In genomic region chr9:35723908-35724307, GRCh38 we compare ENCODE assay signal across 1 cellular context.
TF ChIP-seq lines count a peak whose summit lies in the region.

No MANE protein-coding gene starts in this region.

TF ChIP-seq in GM12878, 131 proteins besides CTCF, POLR2A, EP300 and RAD21:
- TF ChIP-seq NFYA (IDR thresholded peaks at IDR 0.05; ENCODE audit: borderline replicate concordance, low read depth, low read length) (no peak), ETV6 (conservative IDR thresholded peaks at IDR 0.05 in 1 of 2, IDR thresholded peaks at IDR 0.05 in 1 of 2; ENCODE audit: borderline replicate concordance in 1 of 2, low read depth in 1 of 2) (no peak), MYC (IDR thresholded peaks at IDR 0.05; ENCODE audit: insufficient read depth, insufficient read length, insufficient replicate concordance, low read length, severe bottlenecking) (no peak), STAT3 (IDR thresholded peaks at IDR 0.05; ENCODE audit: low read depth, low read length) (no peak), CBFB (IDR thresholded peaks at IDR 0.05; ENCODE audit: low read depth) (no peak), BCL11A (IDR thresholded peaks at IDR 0.05; ENCODE audit: low read depth, low read length) (no peak), NFIC (IDR thresholded peaks at IDR 0.05; ENCODE audit: low read depth, low read length) (no peak), SIN3A (IDR thresholded peaks at IDR 0.05; ENCODE audit: low read depth, low read length) (no peak), USF2 (IDR thresholded peaks at IDR 0.05; ENCODE audit: borderline replicate concordance, low read depth, low read length) (no peak), SIX5 (IDR thresholded peaks at IDR 0.05; ENCODE audit: low read depth, low read length, severe bottlenecking) (no peak), BCL3 (IDR thresholded peaks at IDR 0.05; ENCODE audit: borderline replicate concordance, insufficient read depth, low read depth, low read length, poor library complexity, severe bottlenecking) (no peak), MAX (IDR thresholded peaks at IDR 0.05; ENCODE audit: low read depth, low read length) (no peak), PKNOX1 (IDR thresholded peaks at IDR 0.05) (no peak), SMARCA5 (IDR thresholded peaks at IDR 0.05) (no peak), CHD1 (IDR thresholded peaks at IDR 0.05; ENCODE audit: low read depth, low read length) (no peak), CREM (IDR thresholded peaks at IDR 0.05; ENCODE audit: low read depth) (no peak), BACH1 (IDR thresholded peaks at IDR 0.05; ENCODE audit: borderline replicate concordance) (no peak), YY1 (IDR thresholded peaks at IDR 0.05; ENCODE audit: low read depth, low read length) (no peak), ATF3 (IDR thresholded peaks at IDR 0.05; ENCODE audit: borderline replicate concordance, extremely low read depth, low read depth, low read length) (no peak), FOXK2 (IDR thresholded peaks at IDR 0.05) (no peak)
